In the genomic region with DNA sequence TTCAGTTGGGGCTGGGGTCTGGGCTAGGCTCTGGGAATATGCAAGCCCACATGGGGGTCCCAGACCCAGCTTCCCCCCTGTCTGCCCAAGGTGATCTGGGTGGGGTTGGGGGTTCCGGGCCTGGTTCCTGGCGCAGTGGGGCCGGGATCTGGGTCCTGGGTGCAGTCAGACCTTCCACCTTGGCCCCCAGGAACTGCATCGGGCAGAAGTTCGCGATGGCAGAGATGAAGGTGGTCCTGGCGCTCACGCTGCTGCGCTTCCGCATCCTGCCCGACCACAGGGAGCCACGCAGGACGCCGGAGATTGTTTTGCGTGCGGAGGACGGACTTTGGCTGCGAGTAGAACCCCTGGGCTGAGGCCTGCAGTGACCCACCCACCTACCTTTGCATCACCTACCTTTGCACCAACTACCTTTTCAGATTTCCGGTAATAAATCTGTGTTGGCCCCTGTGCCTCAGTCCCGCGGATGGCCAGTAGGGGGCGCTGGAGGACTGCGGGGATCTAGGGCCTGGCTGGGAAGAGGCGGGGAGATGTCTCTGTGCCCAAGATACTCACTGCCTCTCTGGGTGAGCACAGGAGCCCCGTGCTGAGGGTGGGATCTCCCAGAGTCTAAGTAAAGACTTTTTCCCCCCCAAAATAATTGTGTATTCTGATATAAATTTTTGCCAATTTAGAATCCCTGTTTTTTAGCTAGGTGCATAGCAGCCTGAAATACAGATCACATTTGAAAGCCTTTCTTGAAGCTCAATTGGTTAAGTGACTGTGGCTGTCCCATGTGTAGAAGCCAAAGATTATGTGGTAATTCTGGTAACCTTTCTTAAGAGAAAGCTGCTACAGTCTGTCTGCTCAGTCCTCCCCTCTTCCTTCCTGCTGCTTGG, we compare ENCODE assay signal across 8 cellular contexts. TPM values are rescaled to one million over a fixed set of nuclear protein-coding genes. Genes with fewer than 3 reads are reported as not detected.
DNase-seq lines count a peak whose midpoint lies in the region.

No MANE protein-coding gene starts in this region.

- H3K27ac Mint-ChIP-seq in activated CD4-positive, alpha-beta memory T cell treated with anti-CD3 and anti-CD28 coated beads for 36 hours, result no peak overlapping the region

- DNase-seq in AG08395 (ENCODE audit: low spot score) (peak; percentile 72), GM19240 (ENCODE audit: insufficient read length, low spot score) (peak; percentile 59), NCI-H774 (lab: John Stamatoyannopoulos, UW) (peak; percentile 82), lung microvascular endothelial cell (ENCODE audit: low read depth in 2 of 2) (peak; percentile 54 to 70), GOT3 (lab: John Stamatoyannopoulos, UW) (no peak)
- peak; percentile 91 for DNase-seq in activated CD4-positive, alpha-beta memory T cell treated with anti-CD3 and anti-CD28 coated beads for 36 hours
- DNase-seq in effector CD4-positive, alpha-beta T cell, result peak; percentile 87
- DNase-seq in stimulated activated CD8-positive, alpha-beta memory T cell treated with anti-CD3 and anti-CD28 coated beads, Interleukin-15, amount 100 ng/mL, for 24 hours (ENCODE audit: low read depth), result peak; percentile 95

- no peak overlapping the region for H3K4me3 Mint-ChIP-seq in activated CD4-positive, alpha-beta memory T cell treated with anti-CD3 and anti-CD28 coated beads for 36 hours

- H3K36me3 Mint-ChIP-seq in activated CD4-positive, alpha-beta memory T cell treated with anti-CD3 and anti-CD28 coated beads for 36 hours, result no peaks in the 10 kb centered on the region

- no peaks in the 10 kb centered on the region for H3K4me1 Mint-ChIP-seq in activated CD4-positive, alpha-beta memory T cell treated with anti-CD3 and anti-CD28 coated beads for 36 hours (ENCODE audit: low read depth)

- H3K9me3 Mint-ChIP-seq in activated CD4-positive, alpha-beta memory T cell treated with anti-CD3 and anti-CD28 coated beads for 36 hours, result no peaks in the 10 kb centered on the region

- H3K27me3 Mint-ChIP-seq in activated CD4-positive, alpha-beta memory T cell treated with anti-CD3 and anti-CD28 coated beads for 36 hours, result peaks cover 7% of the 10 kb centered on the region

- intact Hi-C loops in activated CD4-positive, alpha-beta memory T cell treated with anti-CD3 and anti-CD28 coated beads for 36 hours (cut with micrococcal nuclease), result loop anchor here (1.0 to 2.0 kb wide), 2 partner anchors 240 to 556 kb away; partner anchors contain the start of gene FAM32A

- CTCF ChIA-PET in activated CD4-positive, alpha-beta memory T cell treated with anti-CD3 and anti-CD28 coated beads for 36 hours (lab: Charles Lee), result interaction anchor here (0.5 to 1.9 kb wide), 12 partner anchors 19 to 1025 kb away, joined by 3 to 11 read pairs (median 4); partner anchors contain the start of gene FAM32A

- POLR2A ChIA-PET in activated CD4-positive, alpha-beta memory T cell treated with anti-CD3 and anti-CD28 coated beads for 36 hours (lab: Charles Lee), result no interaction called here

RNA-seq across cellular contexts. Expression of gene CYP4F3, which starts 11.5 kb away (rescaled TPM):
- not detected for total RNA-seq in activated CD4-positive, alpha-beta memory T cell treated with anti-CD3 and anti-CD28 coated beads for 36 hours
- total RNA-seq in lung microvascular endothelial cell, result not detected in 2 replicates

RNA-seq across cellular contexts. Expression of gene CYP4F8, which starts 14.2 kb away (rescaled TPM):
- total RNA-seq in activated CD4-positive, alpha-beta memory T cell treated with anti-CD3 and anti-CD28 coated beads for 36 hours, result not detected
- not detected in 2 replicates for total RNA-seq in lung microvascular endothelial cell

RNA-seq across cellular contexts. Expression of gene CYP4F12, which starts 43.6 kb away (rescaled TPM):
- total RNA-seq in activated CD4-positive, alpha-beta memory T cell treated with anti-CD3 and anti-CD28 coated beads for 36 hours, result under 1 TPM in 1 of 2 experiments, not detected in 1; 0.41 TPM
- total RNA-seq in lung microvascular endothelial cell, result not detected in 2 replicates
